ENCODE assay signal across 8 cellular contexts in genomic region chr2:46942143-46942526, GRCh38. TPM values are rescaled to one million over a fixed set of nuclear protein-coding genes. Genes with fewer than 3 reads are reported as not detected.
DNase-seq lines count a peak whose midpoint lies in the region; ATAC-seq, FAIRE-seq and TF ChIP-seq lines count a peak whose summit lies in the region.

No MANE protein-coding gene starts in this region.

- DNase-seq in NCI-H82 (lab: John Stamatoyannopoulos, UW) (peak; percentile 22), NCI-H82 treated with DMSO at 0.1 percent for 48 hours (lab: John Stamatoyannopoulos, UW; ENCODE audit: unreplicated experiment) (no peak), UCSD-AML1 (lab: John Stamatoyannopoulos, UW; ENCODE audit: unreplicated experiment) (peak; percentile 48), T47D (ENCODE audit: low read depth in 1 of 2, low spot score in 1 of 2) (peak; percentile 29 to 33), HepG2 (ENCODE audit: low spot score) (no peak)
- DNase-seq in stimulated activated CD4-positive, alpha-beta T cell treated with anti-CD3 and anti-CD28 coated beads, TNF-alpha, amount 100 ng/mL, for 48 hours (ENCODE audit: low read depth in 3 of 3) = peak; percentile 54 to 55 (median 54)

- no peaks in the 10 kb centered on the region for H4K20me1 ChIP-seq in HepG2 (ENCODE audit: insufficient read depth, low read length)

- peak overlapping the region; percentile 88 for H3K9ac ChIP-seq in HepG2 (ENCODE audit: insufficient read depth, low read depth, low read length)

- peaks cover 55% of the 10 kb centered on the region for H3K4me1 ChIP-seq in HepG2 (ENCODE audit: insufficient read depth, low read length)

- no TSS peak for BruUV-seq in HepG2 (replicated peaks; lab: Mats Ljungman, UMichigan)

- intact Hi-C loops in HepG2 (cut with micrococcal nuclease; ENCODE audit: unreplicated experiment) = no loop called here

- H3K79me2 ChIP-seq in HepG2 (ENCODE audit: insufficient read depth, low read length) = peaks cover 50% of the 10 kb centered on the region

- TF ChIP-seq CTCF in HepG2 (CRISPR knock-in tag; IDR thresholded peaks at IDR 0.05) = no peak

- H3K27ac ChIP-seq in HepG2 (ENCODE audit: extremely low read length, insufficient read depth, low read length) = peak overlapping the region; percentile 79

- CTCF ChIA-PET in HepG2 (lab: Yijun Ruan, JAX; ENCODE audit: low intra/inter-chr PET ratio, low total read pairs) = no interaction called here

- in situ Hi-C loops in T47D (cut with HindIII; ENCODE audit: low pct_unique_long_range_greater_than_20kb, low sequenced_read_pairs) (no loop called here), HepG2 (cut with HindIII; ENCODE audit: extremely low pct_ligation_motif_present, low pct_unique_long_range_greater_than_20kb) (no loop called here)

- WGBS in HepG2 (ENCODE audit: low lambda C conversion rate) = 0% methylated on average over 4 of the region's 10 CpGs

- peak overlapping the region; percentile 98 for H3K4me2 ChIP-seq in HepG2 (ENCODE audit: low read depth, low read length)

- POLR2A ChIA-PET in HepG2 (lab: Yijun Ruan, JAX) = interaction anchor here (0.6 kb wide), 1 partner anchor 365 kb away, joined by 3 read pairs; no protein-coding TSS in a partner anchor

- H2AFZ ChIP-seq in HepG2 (ENCODE audit: low read length) = peak overlapping the region; percentile 9

- TF ChIP-seq EP300 in HepG2 (IDR thresholded peaks at IDR 0.05; ENCODE audit: low read depth in 2 of 2, low read length in 2 of 2) = no peak
- no peak for TF ChIP-seq EP300 in HepG2 (CRISPR knock-in tag; IDR thresholded peaks at IDR 0.05; ENCODE audit: borderline replicate concordance)

- peaks cover 1 to 10% of the 10 kb centered on the region in 2 experiments; a peak in 2 of 5 replicates for H3K36me3 ChIP-seq in HepG2 (replicated peaks in 1 of 2; ENCODE audit: control insufficient read depth in 1 of 2, insufficient read depth in 2 of 2, low read length in 2 of 2)

- H3K27me3 ChIP-seq in HepG2 (ENCODE audit: control insufficient read depth in 1 of 2, insufficient read depth in 2 of 2, low read length in 2 of 2) = no peaks in the 10 kb centered on the region; a peak in 1 of 5 replicates

- FAIRE-seq in HepG2 (lab: Jason Lieb, UNC) = no peak

- TF ChIP-seq POLR2A in HepG2 (IDR thresholded peaks at IDR 0.05; ENCODE audit: insufficient read depth in 1 of 2, low read depth in 2 of 2, low read length in 2 of 2) = no peak

- no peak for TF ChIP-seq RAD21 in HepG2 (CRISPR knock-in tag; IDR thresholded peaks at IDR 0.05)

- H3K4me3 ChIP-seq in HepG2 (replicated peaks in 1 of 3; ENCODE audit: insufficient read depth in 1 of 3, low read depth in 2 of 3, low read length in 3 of 3) = peak overlapping the region; percentile 91 to 99 (median 96)

- no peaks in the 10 kb centered on the region for H3K9me3 ChIP-seq in HepG2 (ENCODE audit: low read length)

- ATAC-seq in HG03175 (IDR thresholded peaks at IDR 0.05; ENCODE audit: unreplicated experiment) (peak; percentile 35), HepG2 (peak; percentile 5), HG02884 (IDR thresholded peaks at IDR 0.05; ENCODE audit: unreplicated experiment) (no peak)

TF ChIP-seq in HepG2, 621 proteins besides CTCF, POLR2A, EP300 and RAD21 (continues in another document):
- TF ChIP-seq ZFY (CRISPR knock-in tag; IDR thresholded peaks at IDR 0.05) (no peak), ZNF382 (CRISPR knock-in tag; IDR thresholded peaks at IDR 0.05; ENCODE audit: borderline replicate concordance) (no peak), GTF3A (CRISPR knock-in tag; conservative IDR thresholded peaks at IDR 0.05) (no peak), KDM5B (CRISPR knock-in tag; IDR thresholded peaks at IDR 0.05; ENCODE audit: borderline replicate concordance) (no peak), ZNF501 (CRISPR knock-in tag; IDR thresholded peaks at IDR 0.05) (0 out of 2 replicates have a peak, but pooled peaks have one; percentile 29), REPIN1 (CRISPR knock-in tag; IDR thresholded peaks at IDR 0.05; ENCODE audit: borderline replicate concordance, low read depth) (no peak), ZNF263 (CRISPR knock-in tag; IDR thresholded peaks at IDR 0.05) (no peak), ZNF367 (CRISPR knock-in tag; IDR thresholded peaks at IDR 0.05; ENCODE audit: borderline replicate concordance) (no peak), XRCC5 (optimal IDR thresholded peaks at IDR 0.05; ENCODE audit: low read length) (peak; percentile 9), EEA1 (CRISPR knock-in tag; IDR thresholded peaks at IDR 0.05; ENCODE audit: borderline replicate concordance) (no peak), ZNF225 (CRISPR knock-in tag; IDR thresholded peaks at IDR 0.05) (no peak), SNRNP70 (IDR thresholded peaks at IDR 0.05; ENCODE audit: low read depth, low read length) (no peak), STAT5B (CRISPR knock-in tag; IDR thresholded peaks at IDR 0.05) (no peak), ZSCAN30 (CRISPR knock-in tag; IDR thresholded peaks at IDR 0.05) (peak; percentile 77; the same call in 1 of the 2 replicates), ZXDC (CRISPR knock-in tag; IDR thresholded peaks at IDR 0.05) (0 out of 2 replicates have a peak, but pooled peaks have one; percentile 47)

RNA-seq across cellular contexts. Expression of gene TTC7A, which starts 1.1 kb away (rescaled TPM):
- total RNA-seq in HepG2 (2016; rRNA removed; fragmentation: Illumina TruSeq; extraction: Trizol) = 21.0 and 24.0 TPM in 2 replicates
- 8.3 and 8.9 TPM in 2 replicates for total RNA-seq in HepG2 (2016; cell fraction: cytosol; rRNA removed; fragmentation: Illumina TruSeq; extraction: Trizol; ENCODE audit: low read depth)
- 17.8 and 24.5 TPM in 2 replicates for total RNA-seq in HepG2 (2016; cell fraction: insoluble cytoplasmic fraction; rRNA removed; fragmentation: Illumina TruSeq; extraction: Trizol)
- 18.3 and 18.8 TPM in 2 replicates for total RNA-seq in HepG2 (2016; cell fraction: membrane; rRNA removed; fragmentation: Illumina TruSeq; extraction: Trizol)
- total RNA-seq in HepG2 (2016; cell fraction: nucleus; rRNA removed; fragmentation: Illumina TruSeq; extraction: Trizol) = 28.5 and 28.8 TPM in 2 replicates
- 23.7 and 25.2 TPM in 2 replicates for polyA plus RNA-seq in HepG2 (2011; rRNA removed)
- polyA plus RNA-seq in HepG2 (2011; cell fraction: cytosol; rRNA removed) = 16.5 and 24.2 TPM in 2 replicates
- polyA plus RNA-seq in HepG2 (2011; cell fraction: nucleus; rRNA removed) = 65.7 and 80.5 TPM in 2 replicates
- 20.4 and 24.1 TPM in 2 replicates for polyA plus RNA-seq in HepG2 (2012)
- polyA plus RNA-seq in HepG2 (2016; cell fraction: cytosol; fragmentation: Illumina TruSeq; extraction: Trizol; ENCODE audit: low read depth) = 5.7 and 5.8 TPM in 2 replicates
- 19.1 and 24.2 TPM in 2 replicates for polyA plus RNA-seq in HepG2 (2016; cell fraction: insoluble cytoplasmic fraction; fragmentation: Illumina TruSeq; extraction: Trizol; ENCODE audit: low read depth)
- polyA plus RNA-seq in HepG2 (2016; cell fraction: membrane; fragmentation: Illumina TruSeq; extraction: Trizol; ENCODE audit: low read depth) = 11.6 and 14.8 TPM in 2 replicates
- polyA plus RNA-seq in HepG2 (2016; cell fraction: nucleus; fragmentation: Illumina TruSeq; extraction: Trizol; ENCODE audit: insufficient read depth, low read depth) = 29.2 and 31.6 TPM in 2 replicates
- polyA minus RNA-seq in HepG2 (2011; rRNA and poly(A)+ RNA removed; ENCODE audit: low replicate concordance) = 25.8 and 60.0 TPM in 2 replicates
- 12.9 and 13.4 TPM in 2 replicates for polyA minus RNA-seq in HepG2 (2011; cell fraction: cytosol; rRNA and poly(A)+ RNA removed)
- 37.9 and 48.2 TPM in 2 replicates for polyA minus RNA-seq in HepG2 (2011; cell fraction: nucleus; rRNA and poly(A)+ RNA removed)

RNA-seq across cellular contexts. Expression of gene MCFD2, which starts 26.5 kb away (rescaled TPM):
- 191 and 232 TPM in 2 replicates for total RNA-seq in HepG2 (2016; rRNA removed; fragmentation: Illumina TruSeq; extraction: Trizol)
- total RNA-seq in HepG2 (2016; cell fraction: cytosol; rRNA removed; fragmentation: Illumina TruSeq; extraction: Trizol; ENCODE audit: low read depth) = 20.4 and 23.3 TPM in 2 replicates
- total RNA-seq in HepG2 (2016; cell fraction: insoluble cytoplasmic fraction; rRNA removed; fragmentation: Illumina TruSeq; extraction: Trizol) = 188 and 227 TPM in 2 replicates
- 73.2 and 79.2 TPM in 2 replicates for total RNA-seq in HepG2 (2016; cell fraction: membrane; rRNA removed; fragmentation: Illumina TruSeq; extraction: Trizol)
- total RNA-seq in HepG2 (2016; cell fraction: nucleus; rRNA removed; fragmentation: Illumina TruSeq; extraction: Trizol) = 172 and 204 TPM in 2 replicates
- 170 and 183 TPM in 2 replicates for polyA plus RNA-seq in HepG2 (2011; rRNA removed)
- polyA plus RNA-seq in HepG2 (2011; cell fraction: cytosol; rRNA removed) = 120 and 161 TPM in 2 replicates
- 48.7 and 68.4 TPM in 2 replicates for polyA plus RNA-seq in HepG2 (2011; cell fraction: nucleus; rRNA removed)
- polyA plus RNA-seq in HepG2 (2012) = 135 and 170 TPM in 2 replicates
- polyA plus RNA-seq in HepG2 (2016; cell fraction: cytosol; fragmentation: Illumina TruSeq; extraction: Trizol; ENCODE audit: low read depth) = 30.7 and 36.6 TPM in 2 replicates
- 146 TPM in 2 replicates for polyA plus RNA-seq in HepG2 (2016; cell fraction: insoluble cytoplasmic fraction; fragmentation: Illumina TruSeq; extraction: Trizol; ENCODE audit: low read depth)
- polyA plus RNA-seq in HepG2 (2016; cell fraction: membrane; fragmentation: Illumina TruSeq; extraction: Trizol; ENCODE audit: low read depth) = 43.2 and 44.0 TPM in 2 replicates
- 201 and 204 TPM in 2 replicates for polyA plus RNA-seq in HepG2 (2016; cell fraction: nucleus; fragmentation: Illumina TruSeq; extraction: Trizol; ENCODE audit: insufficient read depth, low read depth)
- 95.6 and 263 TPM in 2 replicates for polyA minus RNA-seq in HepG2 (2011; rRNA and poly(A)+ RNA removed; ENCODE audit: low replicate concordance)
- 122 and 129 TPM in 2 replicates for polyA minus RNA-seq in HepG2 (2011; cell fraction: cytosol; rRNA and poly(A)+ RNA removed)
- polyA minus RNA-seq in HepG2 (2011; cell fraction: nucleus; rRNA and poly(A)+ RNA removed) = 66.2 and 98.2 TPM in 2 replicates

Comparison
In these comparisons a context has a peak if more than half of its experiments do, and no peak if none do; other contexts are left out.
1. DNase-seq: peak in NCI-H82 (single experiment), UCSD-AML1 (single experiment), T47D (2 of 2) and stimulated activated CD4-positive, alpha-beta T cell treated with anti-CD3 and anti-CD28 coated beads, TNF-alpha, amount 100 ng/mL, for 48 hours (3 of 3); none in NCI-H82 treated with DMSO at 0.1 percent for 48 hours (single experiment) and HepG2 (single experiment).